16 cellular contexts compared by ENCODE assay signal in the genomic region with DNA sequence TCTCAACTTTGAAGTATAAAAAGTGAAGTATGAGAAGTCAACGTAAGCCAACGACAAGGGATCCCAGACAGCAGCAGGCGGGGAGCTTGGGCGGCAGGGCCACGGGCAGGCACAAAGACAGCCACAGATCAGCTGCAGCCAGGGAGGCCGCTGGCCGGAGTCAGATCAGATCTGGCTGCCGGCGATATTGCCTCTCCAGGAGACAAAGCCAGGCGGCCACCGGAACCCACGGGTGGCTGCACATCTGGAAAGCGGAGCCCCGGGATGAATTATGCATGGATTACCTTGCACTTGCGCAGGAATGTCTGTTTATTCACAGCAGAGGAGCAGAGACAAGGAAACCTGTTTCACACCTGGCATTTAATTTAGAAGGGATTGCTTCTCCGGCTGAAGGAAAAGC.
DNase-seq lines count a peak whose midpoint lies in the region; ATAC-seq and TF ChIP-seq lines count a peak whose summit lies in the region.
"Had no signal": no experiment of that assay in that cellular context is flagged by ENCODE, and none has a peak within 500 bp of the region (broad histone marks: within the 10 kb centered on the region; RNA-seq: fewer than 3 reads in every experiment).

No MANE protein-coding gene starts in this region.

- H3K4me3 ChIP-seq in adipocyte (ENCODE audit: low read length), result peak overlapping the region; percentile 68
- H3K4me3 ChIP-seq in gastroesophageal sphincter, result no peak overlapping the region

- DNase-seq in NCI-H526 treated with DMSO at 0.1 percent for 48 hours (lab: John Stamatoyannopoulos, UW), result peak; percentile 35
- DNase-seq in adipocyte (ENCODE audit: low read depth), result no peak
- peak; percentile 90 for DNase-seq in left kidney (ENCODE audit: low read depth, low spot score)
- peak; percentile 62 for DNase-seq in sciatic nerve (ENCODE audit: low spot score)
- DNase-seq in left colon, result no peak
- no peak for DNase-seq in cerebellar nuclear complex (lab: John Stamatoyannopoulos, UW)
- DNase-seq: CD4-positive, alpha-beta memory T cell; DMS79 treated with DMSO at 0.1 percent for 48 hours; GDM1; HFFc6; KBM-7; NCI-H1048; NCI-H345; NCI-H82 had no signal

- TF ChIP-seq CTCF in gastroesophageal sphincter (IDR thresholded peaks at IDR 0.05), result no peak

- peak overlapping the region; percentile 35 for H3K9ac ChIP-seq in adipocyte (ENCODE audit: low read length)

- H3K4me1 ChIP-seq in adipocyte (ENCODE audit: control insufficient read depth, insufficient read depth, low read length), result peaks cover 21% of the 10 kb centered on the region
- H3K4me1 ChIP-seq in gastroesophageal sphincter, result no peaks in the 10 kb centered on the region

- intact Hi-C loops in sciatic nerve (cut with DNase I) (no loop called here), left colon (cut with DNase I, micrococcal nuclease) (no loop called here)

- peak; percentile 58 for ATAC-seq in sciatic nerve
- ATAC-seq in left colon, result no peak
- ATAC-seq in gastroesophageal sphincter, result no peak
- ATAC-seq: Panc1 had no signal

- H3K36me3 ChIP-seq in adipocyte (ENCODE audit: control insufficient read depth, insufficient read depth, low read length, severe bottlenecking), result no peaks in the 10 kb centered on the region
- H3K36me3 ChIP-seq in gastroesophageal sphincter, result no peaks in the 10 kb centered on the region

- no peak for TF ChIP-seq POLR2A in gastroesophageal sphincter (IDR thresholded peaks at IDR 0.05)

- H3K27ac ChIP-seq in gastroesophageal sphincter, result no peak overlapping the region

- TF ChIP-seq EP300 in gastroesophageal sphincter (IDR thresholded peaks at IDR 0.05), result no peak

- no peaks in the 10 kb centered on the region for H3K9me3 ChIP-seq in adipocyte (ENCODE audit: control insufficient read depth, low read length)
- no peaks in the 10 kb centered on the region for H3K9me3 ChIP-seq in gastroesophageal sphincter

- WGBS in gastroesophageal sphincter (ENCODE audit: low coverage in 1 of 2), 2 donors, result 74 to 84% methylated on average over 2 to 7 of the region's 16 CpGs

- H3K27me3 ChIP-seq in adipocyte (replicated peaks; ENCODE audit: control insufficient read depth, insufficient read depth, low read length) (no peaks in the 10 kb centered on the region), gastroesophageal sphincter (no peaks in the 10 kb centered on the region)

Comparison
In these comparisons a context has a peak if more than half of its experiments do, and no peak if none do; other contexts are left out.
1. DNase-seq: peak in NCI-H526 treated with DMSO at 0.1 percent for 48 hours (single experiment), left kidney (single experiment) and sciatic nerve (single experiment); none in adipocyte (single experiment), left colon (0 of 2) and cerebellar nuclear complex (0 of 2).